Comparison of ENCODE assay signal across 22 cellular contexts in genomic region chr4:147815741-147816140, GRCh38.
DNase-seq lines count a peak whose midpoint lies in the region; ATAC-seq and TF ChIP-seq lines count a peak whose summit lies in the region.
"Had no signal": no experiment of that assay in that cellular context is flagged by ENCODE, and none has a peak within 500 bp of the region (broad histone marks: within the 10 kb centered on the region; RNA-seq: fewer than 3 reads in every experiment).

No MANE protein-coding gene starts in this region.

- no peak for DNase-seq in breast epithelium (ENCODE audit: low spot score in 2 of 2)
- no peak for DNase-seq in mammary epithelial cell
- no peak for DNase-seq in natural killer cell treated with Interleukin-12 subunit alpha and Interleukin-12 subunit beta and Interleukin-15 and Interleukin-18, amount 100 ng/mL, for 72 hours (ENCODE audit: low spot score)
- no peak for DNase-seq in tibial nerve (ENCODE audit: low spot score in 2 of 2)
- DNase-seq in T1000 (lab: John Stamatoyannopoulos, UW) = no peak
- no peak for DNase-seq in PC-9
- no peak for DNase-seq in neural progenitor cell (ENCODE audit: low spot score)
- DNase-seq: activated CD4-positive, alpha-beta T cell treated with anti-CD3 and anti-CD28 coated beads for 36 hours; activated CD8-positive, alpha-beta memory T cell treated with anti-CD3 and anti-CD28 coated beads, Interleukin-2, amount 50 U/mL, for 48 hours; activated gamma-delta T cell treated with Interleukin-2 at 50 U/mL for 16 hours; AML-193; cerebellar nuclear complex; EL; GM23248; Karpas-422; NCI-H1092 treated with DMSO at 0.1 percent for 48 hours; NCI-H2081 treated with DMSO at 0.1 percent for 48 hours; NCI-H510A had no signal

- H3K9me2 ChIP-seq in PC-9 (ENCODE audit: insufficient read depth) = no peaks in the 10 kb centered on the region

- POLR2A ChIA-PET in PC-9 (lab: Charles Lee; ENCODE audit: unreplicated experiment) = no interaction called here

- H4K20me1 ChIP-seq in mammary epithelial cell (ENCODE audit: insufficient read depth, low read length) (no peaks in the 10 kb centered on the region), PC-9 (ENCODE audit: insufficient read depth) (no peaks in the 10 kb centered on the region), neural progenitor cell (ENCODE audit: low read depth) (peaks cover 5% of the 10 kb centered on the region)

- TF ChIP-seq POLR2A in breast epithelium (IDR thresholded peaks at IDR 0.05) = no peak
- no peak for TF ChIP-seq POLR2A in tibial nerve (IDR thresholded peaks at IDR 0.05)

- dilution Hi-C loops in mammary epithelial cell (cut with HindIII; ENCODE audit: low sequenced_read_pairs) = no loop called here

- intact Hi-C loops in breast epithelium (cut with DNase I; ENCODE audit: low total_unique reads) = no loop called here
- intact Hi-C loops in mammary epithelial cell (cut with micrococcal nuclease) = no loop called here
- intact Hi-C loops in dendritic cell treated with granulocyte-macrophage colony-stimulating factor and Interleukin-4, amounts not matched to agents 40 ng/mL and 50 ng/mL, for 4 days (cut with micrococcal nuclease) = no loop called here
- intact Hi-C loops in PC-9 (cut with micrococcal nuclease; ENCODE audit: unreplicated experiment) = no loop called here

- H3K79me2 ChIP-seq in mammary epithelial cell (ENCODE audit: insufficient read depth, low read length) (peaks cover 73% of the 10 kb centered on the region), PC-9 (ENCODE audit: low read depth) (peaks cover 12% of the 10 kb centered on the region; the same call in 1 of the 2 replicates), neural progenitor cell (ENCODE audit: low read depth) (peaks cover 46% of the 10 kb centered on the region)

- H2AFZ ChIP-seq in mammary epithelial cell (ENCODE audit: low read depth, low read length) (no peak overlapping the region), PC-9 (no peak overlapping the region), neural progenitor cell (replicated peaks) (no peak overlapping the region)
- H2AFZ ChIP-seq: GM23248 had no signal

- peaks cover 57% of the 10 kb centered on the region for H3K36me3 Mint-ChIP-seq in dendritic cell treated with granulocyte-macrophage colony-stimulating factor and Interleukin-4, amounts not matched to agents 40 ng/mL and 50 ng/mL, for 4 days (ENCODE audit: low read depth)
- no peaks in the 10 kb centered on the region for H3K36me3 Mint-ChIP-seq in natural killer cell treated with Interleukin-12 subunit alpha and Interleukin-12 subunit beta and Interleukin-15 and Interleukin-18, amount 100 ng/mL, for 72 hours
- H3K36me3 Mint-ChIP-seq in neural progenitor cell = no peaks in the 10 kb centered on the region
- H3K36me3 Mint-ChIP-seq: type B pancreatic cell had no signal

- TF ChIP-seq CTCF in breast epithelium (IDR thresholded peaks at IDR 0.05) (no peak), mammary epithelial cell (conservative IDR thresholded peaks at IDR 0.05 in 1 of 2, IDR thresholded peaks at IDR 0.05 in 1 of 2; ENCODE audit: extremely low read depth in 1 of 2, insufficient read depth in 1 of 2, low read depth in 1 of 2, low read length in 2 of 2) (no peak), tibial nerve (IDR thresholded peaks at IDR 0.05) (no peak), PC-9 (conservative IDR thresholded peaks at IDR 0.05) (no peak), neural progenitor cell (IDR thresholded peaks at IDR 0.05) (no peak)

- in situ Hi-C loops in mammary epithelial cell (cut with MboI; ENCODE audit: low sequenced_read_pairs in 2 of 2) = no loop called here

- H3K27me3 Mint-ChIP-seq in dendritic cell treated with granulocyte-macrophage colony-stimulating factor and Interleukin-4, amounts not matched to agents 40 ng/mL and 50 ng/mL, for 4 days = no peaks in the 10 kb centered on the region
- peaks cover 0 to 2% of the 10 kb centered on the region in 2 donors for H3K27me3 Mint-ChIP-seq in natural killer cell treated with Interleukin-12 subunit alpha and Interleukin-12 subunit beta and Interleukin-15 and Interleukin-18, amount 100 ng/mL, for 72 hours
- peaks cover 2% of the 10 kb centered on the region for H3K27me3 Mint-ChIP-seq in neural progenitor cell (ENCODE audit: insufficient read depth, low read depth)
- H3K27me3 Mint-ChIP-seq: activated CD4-positive, alpha-beta T cell treated with anti-CD3 and anti-CD28 coated beads for 36 hours; type B pancreatic cell had no signal

- ATAC-seq in natural killer cell treated with Interleukin-12 subunit alpha and Interleukin-12 subunit beta and Interleukin-15 and Interleukin-18, amount 100 ng/mL, for 72 hours = peak in 1 of 2 donors; percentile 48
- ATAC-seq: activated CD4-positive, alpha-beta T cell treated with anti-CD3 and anti-CD28 coated beads for 36 hours had no signal

- H3K27me3 ChIP-seq in breast epithelium (no peaks in the 10 kb centered on the region), mammary epithelial cell (ENCODE audit: insufficient read depth, low read length) (no peaks in the 10 kb centered on the region), tibial nerve (no peaks in the 10 kb centered on the region), PC-9 (ENCODE audit: insufficient read depth, low read depth) (no peaks in the 10 kb centered on the region), neural progenitor cell (no peaks in the 10 kb centered on the region)

- H3K4me3 Mint-ChIP-seq in dendritic cell treated with granulocyte-macrophage colony-stimulating factor and Interleukin-4, amounts not matched to agents 40 ng/mL and 50 ng/mL, for 4 days = peak overlapping the region; percentile 23
- peak overlapping the region; percentile 43 for H3K4me3 Mint-ChIP-seq in natural killer cell treated with Interleukin-12 subunit alpha and Interleukin-12 subunit beta and Interleukin-15 and Interleukin-18, amount 100 ng/mL, for 72 hours
- no peak overlapping the region for H3K4me3 Mint-ChIP-seq in neural progenitor cell
- H3K4me3 Mint-ChIP-seq: activated CD4-positive, alpha-beta T cell treated with anti-CD3 and anti-CD28 coated beads for 36 hours; neural crest cell; type B pancreatic cell had no signal

- no peaks in the 10 kb centered on the region for H3K9me3 Mint-ChIP-seq in dendritic cell treated with granulocyte-macrophage colony-stimulating factor and Interleukin-4, amounts not matched to agents 40 ng/mL and 50 ng/mL, for 4 days
- H3K9me3 Mint-ChIP-seq in natural killer cell treated with Interleukin-12 subunit alpha and Interleukin-12 subunit beta and Interleukin-15 and Interleukin-18, amount 100 ng/mL, for 72 hours = no peaks in the 10 kb centered on the region
- H3K9me3 Mint-ChIP-seq in neural progenitor cell = no peaks in the 10 kb centered on the region
- H3K9me3 Mint-ChIP-seq: neural crest cell, type B pancreatic cell had no signal

- H3K4me2 ChIP-seq in mammary epithelial cell (ENCODE audit: insufficient read depth, low read depth, low read length) = no peak overlapping the region
- H3K4me2 ChIP-seq in PC-9 = no peak overlapping the region
- no peak overlapping the region for H3K4me2 ChIP-seq in neural progenitor cell

- TF ChIP-seq EP300 in tibial nerve (IDR thresholded peaks at IDR 0.05) = no peak

- CTCF ChIA-PET in mammary epithelial cell (lab: Charles Lee; ENCODE audit: low non-redundant PET) = no interaction called here
- CTCF ChIA-PET in PC-9 (lab: Charles Lee) = no interaction called here

- no TSS peak for BruUV-seq in mammary epithelial cell (replicated peaks; lab: Mats Ljungman, UMichigan)
- no TSS peak for BruUV-seq in PC-9 (replicated peaks; lab: Mats Ljungman, UMichigan)

- H3K4me3 ChIP-seq in breast epithelium = no peak overlapping the region
- no peak overlapping the region for H3K4me3 ChIP-seq in mammary epithelial cell (replicated peaks in 1 of 3; ENCODE audit: insufficient read depth in 1 of 3, low read depth in 2 of 3, low read length in 3 of 3)
- H3K4me3 ChIP-seq in tibial nerve = no peak overlapping the region
- H3K4me3 ChIP-seq in PC-9 = no peak overlapping the region
- H3K4me3 ChIP-seq in neural progenitor cell = no peak overlapping the region
- H3K4me3 ChIP-seq: GM23248 had no signal

- peak overlapping the region; percentile 81 for H3K27ac Mint-ChIP-seq in dendritic cell treated with granulocyte-macrophage colony-stimulating factor and Interleukin-4, amounts not matched to agents 40 ng/mL and 50 ng/mL, for 4 days
- no peak overlapping the region for H3K27ac Mint-ChIP-seq in natural killer cell treated with Interleukin-12 subunit alpha and Interleukin-12 subunit beta and Interleukin-15 and Interleukin-18, amount 100 ng/mL, for 72 hours
- no peak overlapping the region for H3K27ac Mint-ChIP-seq in neural progenitor cell
- H3K27ac Mint-ChIP-seq: activated CD4-positive, alpha-beta T cell treated with anti-CD3 and anti-CD28 coated beads for 36 hours; type B pancreatic cell had no signal

- WGBS in mammary epithelial cell (ENCODE audit: low coverage, missing lambda C conversion rate) = 97% methylated on average over 5 of the region's 5 CpGs
- 84 to 90% methylated on average over 5 of the region's 5 CpGs for WGBS in tibial nerve, 2 donors

- H3K4me1 Mint-ChIP-seq in dendritic cell treated with granulocyte-macrophage colony-stimulating factor and Interleukin-4, amounts not matched to agents 40 ng/mL and 50 ng/mL, for 4 days (ENCODE audit: low read depth) = peaks cover 83% of the 10 kb centered on the region
- H3K4me1 Mint-ChIP-seq in natural killer cell treated with Interleukin-12 subunit alpha and Interleukin-12 subunit beta and Interleukin-15 and Interleukin-18, amount 100 ng/mL, for 72 hours (ENCODE audit: low read depth in 2 of 2) = peaks cover 18 to 21% of the 10 kb centered on the region in 2 donors
- no peaks in the 10 kb centered on the region for H3K4me1 Mint-ChIP-seq in neural progenitor cell
- H3K4me1 Mint-ChIP-seq: neural crest cell had no signal

- peak overlapping the region; percentile 70 to 76 for H3K27ac ChIP-seq in breast epithelium
- H3K27ac ChIP-seq in mammary epithelial cell (ENCODE audit: insufficient read depth, low read depth, low read length) = no peak overlapping the region
- peak overlapping the region; percentile 8 to 80 (median 62) for H3K27ac ChIP-seq in tibial nerve
- no peak overlapping the region for H3K27ac ChIP-seq in PC-9
- no peak overlapping the region for H3K27ac ChIP-seq in neural progenitor cell
- H3K27ac ChIP-seq: 22Rv1, GM23248 had no signal

- H3K9ac ChIP-seq in mammary epithelial cell (ENCODE audit: insufficient read depth, low read length) (no peak overlapping the region), neural progenitor cell (no peak overlapping the region)
- H3K9ac ChIP-seq: GM23248 had no signal

- no peaks in the 10 kb centered on the region for H3F3A ChIP-seq in PC-9 (ENCODE audit: insufficient read depth, low read depth)
- H3F3A ChIP-seq in neural progenitor cell (ENCODE audit: low read depth) = no peaks in the 10 kb centered on the region

- H3K4me1 ChIP-seq in breast epithelium (peaks cover 0 to 19% of the 10 kb centered on the region in 2 donors), mammary epithelial cell (ENCODE audit: insufficient read depth, low read length) (peaks cover 22% of the 10 kb centered on the region), tibial nerve (peaks cover 1 to 84% (median 33%) of the 10 kb centered on the region in 4 donors), PC-9 (replicated peaks; ENCODE audit: insufficient read depth) (no peaks in the 10 kb centered on the region), neural progenitor cell (peaks cover 9% of the 10 kb centered on the region)

- H3K36me3 ChIP-seq in breast epithelium (no peaks in the 10 kb centered on the region), mammary epithelial cell (ENCODE audit: insufficient read depth, low read length) (no peaks in the 10 kb centered on the region), tibial nerve (no peaks in the 10 kb centered on the region), PC-9 (ENCODE audit: low read depth) (no peaks in the 10 kb centered on the region), neural progenitor cell (no peaks in the 10 kb centered on the region)

- no peaks in the 10 kb centered on the region for H3K9me3 ChIP-seq in breast epithelium
- no peaks in the 10 kb centered on the region for H3K9me3 ChIP-seq in mammary epithelial cell (replicated peaks; ENCODE audit: insufficient read depth, low read length)
- no peaks in the 10 kb centered on the region for H3K9me3 ChIP-seq in tibial nerve
- no peaks in the 10 kb centered on the region for H3K9me3 ChIP-seq in PC-9 (ENCODE audit: insufficient read depth, low read depth)
- no peaks in the 10 kb centered on the region for H3K9me3 ChIP-seq in neural progenitor cell (ENCODE audit: low read depth)

Comparison
In these comparisons a context has a peak if more than half of its experiments do, and no peak if none do; other contexts are left out.
1. H3K27ac ChIP-seq: peak in breast epithelium (2 of 2) and tibial nerve (4 of 4); none in mammary epithelial cell (single experiment), PC-9 (single experiment) and neural progenitor cell (single experiment).